ENCODE assay signal across 32 cellular contexts in genomic region chr14:30362369-30363218, GRCh38.
DNase-seq lines count a peak whose midpoint lies in the region; ATAC-seq, FAIRE-seq and TF ChIP-seq lines count a peak whose summit lies in the region.
"Had no signal": no experiment of that assay in that cellular context is flagged by ENCODE, and none has a peak within 500 bp of the region (broad histone marks: within the 10 kb centered on the region; RNA-seq: fewer than 3 reads in every experiment).

No MANE protein-coding gene starts in this region.

- peak; percentile 78 for ATAC-seq in HepG2
- ATAC-seq in right lobe of liver: no peak
- no peak for ATAC-seq in GM21367 (IDR thresholded peaks at IDR 0.05; ENCODE audit: unreplicated experiment)
- no peak for ATAC-seq in stimulated activated naive CD8-positive, alpha-beta T cell treated with anti-CD3 and anti-CD28 coated beads, Interleukin-15, Interleukin-2, amounts not matched to agents 100 U/mL and 50 U/mL, for 24 hours
- ATAC-seq: A549; activated CD4-positive, CD25-positive, alpha-beta regulatory T cell treated with anti-CD3 and anti-CD28 coated beads, Interleukin-2, amount 50 U/mL, for 24 hours had no signal

- no peak overlapping the region for H3K4me2 ChIP-seq in HepG2 (ENCODE audit: low read depth, low read length)
- H3K4me2 ChIP-seq: A549 had no signal

- TF ChIP-seq EP300 in HepG2 (IDR thresholded peaks at IDR 0.05; ENCODE audit: low read depth in 2 of 2, low read length in 2 of 2): no peak
- TF ChIP-seq EP300 in HepG2 (CRISPR knock-in tag; IDR thresholded peaks at IDR 0.05; ENCODE audit: borderline replicate concordance): no peak

- H3K27me3 Mint-ChIP-seq in endodermal cell (ENCODE audit: insufficient read depth) (peaks cover 11% of the 10 kb centered on the region), glutamatergic neuron (ENCODE audit: unreplicated experiment) (no peaks in the 10 kb centered on the region)
- H3K27me3 Mint-ChIP-seq: B cell; CD4-positive, alpha-beta memory T cell had no signal

- no TSS peak for BruUV-seq in HepG2 (replicated peaks; lab: Mats Ljungman, UMichigan)

- H3K27me3 ChIP-seq in HepG2 (ENCODE audit: control insufficient read depth in 1 of 2, insufficient read depth in 2 of 2, low read length in 2 of 2): peaks cover 0 to 12% of the 10 kb centered on the region in 2 experiments; a peak in 1 of 5 replicates
- no peaks in the 10 kb centered on the region for H3K27me3 ChIP-seq in right lobe of liver
- no peaks in the 10 kb centered on the region for H3K27me3 ChIP-seq in endodermal cell (ENCODE audit: control insufficient read depth, insufficient read depth, low read length, poor library complexity, severe bottlenecking)
- H3K27me3 ChIP-seq: ascending aorta, cardiac muscle cell, colonic mucosa, right atrium auricular region, SJSA1, testis had no signal

- H2AFZ ChIP-seq in HepG2 (ENCODE audit: low read length): no peak overlapping the region
- H2AFZ ChIP-seq: parathyroid adenoma had no signal

- POLR2A ChIA-PET in HepG2 (lab: Yijun Ruan, JAX): no interaction called here

- TF ChIP-seq POLR2A in HepG2 (IDR thresholded peaks at IDR 0.05; ENCODE audit: insufficient read depth in 1 of 2, low read depth in 2 of 2, low read length in 2 of 2) (no peak), right lobe of liver (IDR thresholded peaks at IDR 0.05) (no peak)

- TF ChIP-seq CTCF in HepG2 (CRISPR knock-in tag; IDR thresholded peaks at IDR 0.05): no peak
- TF ChIP-seq CTCF in right lobe of liver (IDR thresholded peaks at IDR 0.05): no peak
- TF ChIP-seq CTCF in endodermal cell (conservative IDR thresholded peaks at IDR 0.05): no peak
- no peak for TF ChIP-seq CTCF in glutamatergic neuron (IDR thresholded peaks at IDR 0.05; ENCODE audit: partially characterized antibody, unreplicated experiment)

- peaks cover 4% of the 10 kb centered on the region for H3K4me1 Mint-ChIP-seq in endodermal cell
- H3K4me1 Mint-ChIP-seq in glutamatergic neuron (ENCODE audit: low read depth, unreplicated experiment): no peaks in the 10 kb centered on the region
- H3K4me1 Mint-ChIP-seq: B cell, nephron had no signal

- FAIRE-seq in HepG2 (lab: Jason Lieb, UNC): no peak
- FAIRE-seq: A549, GM12891, TTC549 had no signal

- in situ Hi-C loops in HepG2 (cut with HindIII; ENCODE audit: extremely low pct_ligation_motif_present, low pct_unique_long_range_greater_than_20kb): no loop called here

- H3K9me3 ChIP-seq in HepG2 (ENCODE audit: low read length): no peaks in the 10 kb centered on the region
- H3K9me3 ChIP-seq in right lobe of liver: no peaks in the 10 kb centered on the region
- H3K9me3 ChIP-seq in endodermal cell (ENCODE audit: control insufficient read depth, low read length): peaks cover 10% of the 10 kb centered on the region
- H3K9me3 ChIP-seq: A549, ascending aorta, colonic mucosa, right atrium auricular region, SJSA1, testis had no signal

- no peak overlapping the region for H3K27ac ChIP-seq in HepG2 (ENCODE audit: extremely low read length, insufficient read depth, low read length)
- no peak overlapping the region for H3K27ac ChIP-seq in right lobe of liver
- H3K27ac ChIP-seq in endodermal cell (ENCODE audit: low read depth, low read length): no peak overlapping the region
- H3K27ac ChIP-seq: A549, ascending aorta, cardiac muscle cell, colonic mucosa, epithelial cell of prostate, parathyroid adenoma, right atrium auricular region, SJSA1, testis had no signal

- H3K4me3 ChIP-seq in HepG2 (replicated peaks in 1 of 3; ENCODE audit: insufficient read depth in 1 of 3, low read depth in 2 of 3, low read length in 3 of 3) (no peak overlapping the region), right lobe of liver (no peak overlapping the region), endodermal cell (ENCODE audit: low read length) (no peak overlapping the region)
- H3K4me3 ChIP-seq: A549, ascending aorta, cardiac muscle cell, colonic mucosa, right atrium auricular region, SJSA1, testis had no signal

- H3K4me1 ChIP-seq in HepG2 (ENCODE audit: insufficient read depth, low read length) (no peaks in the 10 kb centered on the region), right lobe of liver (no peaks in the 10 kb centered on the region), endodermal cell (ENCODE audit: control insufficient read depth, insufficient read depth, low read length) (no peaks in the 10 kb centered on the region)
- H3K4me1 ChIP-seq: A549, ascending aorta, colonic mucosa, parathyroid adenoma, right atrium auricular region, SJSA1, testis had no signal

- no peaks in the 10 kb centered on the region for H4K20me1 ChIP-seq in HepG2 (ENCODE audit: insufficient read depth, low read length)

- H3K27ac Mint-ChIP-seq in endodermal cell (no peak overlapping the region), glutamatergic neuron (ENCODE audit: unreplicated experiment) (no peak overlapping the region)
- H3K27ac Mint-ChIP-seq: B cell; CD4-positive, alpha-beta memory T cell; nephron; stimulated activated naive CD8-positive, alpha-beta T cell treated with anti-CD3 and anti-CD28 coated beads, Interleukin-15, Interleukin-2, amounts not matched to agents 100 ng/mL and 50 ng/mL, for 24 hours had no signal

- WGBS in HepG2 (ENCODE audit: low lambda C conversion rate): 33% methylated on average over 10 of the region's 10 CpGs
- 68% methylated on average over 10 of the region's 10 CpGs for WGBS in right lobe of liver (ENCODE audit: insufficient coverage, low coverage, low lambda C conversion rate, missing lambda C conversion rate)
- 91 to 97% methylated on average over 8 to 10 of the region's 10 CpGs for WGBS in endodermal cell (ENCODE audit: insufficient coverage in 1 of 2, insufficient read length in 1 of 2), 2 experiments

- H3K36me3 Mint-ChIP-seq in endodermal cell (ENCODE audit: low read depth) (peaks cover 8% of the 10 kb centered on the region), glutamatergic neuron (ENCODE audit: unreplicated experiment) (no peaks in the 10 kb centered on the region)
- H3K36me3 Mint-ChIP-seq: CD4-positive, alpha-beta memory T cell had no signal

- CTCF ChIA-PET in HepG2 (lab: Yijun Ruan, JAX; ENCODE audit: low intra/inter-chr PET ratio, low total read pairs): no interaction called here

- DNase-seq in HepG2 (ENCODE audit: low spot score): no peak
- DNase-seq in right lobe of liver: no peak
- DNase-seq in NCI-H82 (lab: John Stamatoyannopoulos, UW): peak; percentile 83
- DNase-seq in endodermal cell: no peak
- no peak for DNase-seq in SW 1271 (lab: John Stamatoyannopoulos, UW)
- no peak for DNase-seq in glutamatergic neuron
- no peak for DNase-seq in stimulated activated naive CD8-positive, alpha-beta T cell treated with anti-CD3 and anti-CD28 coated beads, Interleukin-15, Interleukin-2, amounts not matched to agents 100 U/mL and 50 U/mL, for 24 hours
- DNase-seq: activated CD4-positive, alpha-beta T cell treated with anti-CD3 and anti-CD28 coated beads, Interleukin-2, amount 50 U/mL, for 4 hours; activated gamma-delta T cell treated with Interleukin-2 at 50 U/mL for 16 hours; activated T-cell treated with anti-CD3 and anti-CD28 coated beads, Interleukin-2, amount 50 U/mL, for 48 hours; CD4-positive, alpha-beta memory T cell; colonic mucosa; DMS153; effector CD8-positive, alpha-beta T cell; HCEC 1CT; Kasumi-1; stimulated activated CD4-positive, alpha-beta T cell treated with anti-CD3 and anti-CD28 coated beads, Interleukin-1b, Interleukin-23, amount 100 ng/mL, for 48 hours; testis had no signal

- H3K9me3 Mint-ChIP-seq in endodermal cell (peaks cover 25% of the 10 kb centered on the region), glutamatergic neuron (ENCODE audit: unreplicated experiment) (peaks cover 1% of the 10 kb centered on the region)

- intact Hi-C loops in HepG2 (cut with micrococcal nuclease; ENCODE audit: unreplicated experiment) (no loop called here), right lobe of liver (cut with DNase I) (no loop called here)

- H3K79me2 ChIP-seq in HepG2 (ENCODE audit: insufficient read depth, low read length): no peaks in the 10 kb centered on the region
- H3K79me2 ChIP-seq: parathyroid adenoma had no signal

- H3K36me3 ChIP-seq in HepG2 (replicated peaks in 1 of 2; ENCODE audit: control insufficient read depth in 1 of 2, insufficient read depth in 2 of 2, low read length in 2 of 2): no peaks in the 10 kb centered on the region
- H3K36me3 ChIP-seq in right lobe of liver: no peaks in the 10 kb centered on the region
- no peaks in the 10 kb centered on the region for H3K36me3 ChIP-seq in endodermal cell (ENCODE audit: control insufficient read depth, insufficient read depth, low read length)
- H3K36me3 ChIP-seq: ascending aorta, cardiac muscle cell, colonic mucosa, right atrium auricular region, SJSA1 had no signal

- H3K9ac ChIP-seq in HepG2 (ENCODE audit: insufficient read depth, low read depth, low read length) (no peak overlapping the region), endodermal cell (ENCODE audit: extremely low read depth, low read length, poor library complexity, severe bottlenecking) (no peak overlapping the region)
- H3K9ac ChIP-seq: parathyroid adenoma had no signal

- TF ChIP-seq RAD21 in HepG2 (CRISPR knock-in tag; IDR thresholded peaks at IDR 0.05): no peak

- H3K4me3 Mint-ChIP-seq in endodermal cell: peak overlapping the region; percentile 53
- no peak overlapping the region for H3K4me3 Mint-ChIP-seq in glutamatergic neuron (ENCODE audit: unreplicated experiment)
- H3K4me3 Mint-ChIP-seq: B cell; CD4-positive, alpha-beta memory T cell; nephron; stimulated activated naive CD8-positive, alpha-beta T cell treated with anti-CD3 and anti-CD28 coated beads, Interleukin-15, Interleukin-2, amounts not matched to agents 100 ng/mL and 50 ng/mL, for 24 hours had no signal

TF ChIP-seq in HepG2, 621 proteins besides CTCF, POLR2A, EP300 and RAD21:
- 0 out of 2 replicates have a peak, but pooled peaks have one; percentile 35 for TF ChIP-seq KLF12 (CRISPR knock-in tag; IDR thresholded peaks at IDR 0.05; ENCODE audit: borderline replicate concordance)
- no peak for TF ChIP-seq ZBTB7B (CRISPR knock-in tag; IDR thresholded peaks at IDR 0.05)
